ENCODE assay signal across 1 cellular context in genomic region chr13:98216135-98216565, GRCh38.
TF ChIP-seq lines count a peak whose summit lies in the region.

No MANE protein-coding gene starts in this region.

TF ChIP-seq in IMR-90, 13 proteins besides CTCF, POLR2A, EP300 and RAD21:
- TF ChIP-seq RCOR1 (IDR thresholded peaks at IDR 0.05; ENCODE audit: insufficient replicate concordance, low read length), result peak; percentile 34
- peak; percentile 45 for TF ChIP-seq MXI1 (IDR thresholded peaks at IDR 0.05; ENCODE audit: borderline replicate concordance, low read depth, low read length)
- TF ChIP-seq MAFK (IDR thresholded peaks at IDR 0.05; ENCODE audit: low read depth, low read length), result peak; percentile 90
- peak; percentile 60; the same call in 1 of the 2 replicates for TF ChIP-seq USF2 (IDR thresholded peaks at IDR 0.05; ENCODE audit: low read depth, low read length)
- no peak for TF ChIP-seq CEBPB (IDR thresholded peaks at IDR 0.05; ENCODE audit: low read depth, low read length)
- no peak for TF ChIP-seq NFE2L2 (IDR thresholded peaks at IDR 0.05; ENCODE audit: low read depth, low read length)
- TF ChIP-seq ELK1 (IDR thresholded peaks at IDR 0.05; ENCODE audit: borderline replicate concordance, low read depth, low read length), result no peak
- TF ChIP-seq SMC3 (IDR thresholded peaks at IDR 0.05; ENCODE audit: low read depth, low read length), result 0 out of 2 replicates have a peak, but pooled peaks have one; percentile 18
- TF ChIP-seq FOS (IDR thresholded peaks at IDR 0.05; ENCODE audit: low read depth, low read length), result peak; percentile 50; the same call in 1 of the 2 replicates
- no peak for TF ChIP-seq CHD1 (IDR thresholded peaks at IDR 0.05; ENCODE audit: low read depth, low read length)
- TF ChIP-seq RFX5 (IDR thresholded peaks at IDR 0.05; ENCODE audit: low read depth, low read length), result no peak
- 0 out of 2 replicates have a peak, but pooled peaks have one; percentile 43 for TF ChIP-seq MAZ (IDR thresholded peaks at IDR 0.05; ENCODE audit: borderline replicate concordance, low read depth, low read length)
- no peak for TF ChIP-seq BHLHE40 (IDR thresholded peaks at IDR 0.05; ENCODE audit: low read depth, low read length)
